In the genomic region with DNA sequence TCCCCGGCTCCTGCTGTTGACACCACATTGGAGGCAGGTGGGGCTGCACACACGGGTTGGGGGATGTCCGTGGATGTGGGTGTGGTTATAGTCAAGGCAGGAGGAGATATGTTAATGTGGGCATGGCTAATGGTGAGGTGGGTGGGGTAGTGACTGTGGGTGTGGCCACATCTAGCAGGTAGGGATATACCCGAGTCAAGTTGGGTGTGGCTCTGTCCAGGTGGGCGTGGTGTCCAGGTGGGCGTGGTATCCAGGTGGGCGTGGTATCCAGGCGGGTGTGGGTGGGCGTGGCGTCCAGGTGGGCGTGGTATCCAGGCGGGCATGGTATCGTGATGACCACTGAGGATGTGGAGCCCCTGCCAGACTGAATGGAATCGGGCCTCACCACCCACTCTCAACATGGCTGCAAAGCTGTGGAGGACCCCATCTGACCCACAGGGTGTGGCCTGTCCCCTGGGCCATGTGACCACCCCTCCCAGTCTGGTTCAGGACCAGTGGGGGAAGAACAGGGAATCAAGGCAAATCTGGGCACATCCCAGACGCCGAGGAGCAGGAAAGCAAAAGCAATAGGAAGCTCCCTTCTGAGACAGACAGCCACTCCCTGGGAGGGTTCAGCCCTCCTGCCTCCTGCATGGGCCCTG, we compare ENCODE assay signal across 15 cellular contexts. TPM values are rescaled to one million over a fixed set of nuclear protein-coding genes. Genes with fewer than 3 reads are reported as not detected.
DNase-seq lines count a peak whose midpoint lies in the region; ATAC-seq and TF ChIP-seq lines count a peak whose summit lies in the region.
"Had no signal": no experiment of that assay in that cellular context is flagged by ENCODE, and none has a peak within 500 bp of the region (broad histone marks: within the 10 kb centered on the region; RNA-seq: fewer than 3 reads in every experiment).

No MANE protein-coding gene starts in this region.

- no peaks in the 10 kb centered on the region for H3K9me3 ChIP-seq in naive thymus-derived CD4-positive, alpha-beta T cell (ENCODE audit: control insufficient read depth in 2 of 3, low read length in 3 of 3)
- no peaks in the 10 kb centered on the region for H3K9me3 ChIP-seq in adrenal gland (replicated peaks in 1 of 3)
- H3K9me3 ChIP-seq: body of pancreas, lower lobe of right lung had no signal

- no peaks in the 10 kb centered on the region for H3K27me3 ChIP-seq in naive thymus-derived CD4-positive, alpha-beta T cell (ENCODE audit: control insufficient read depth in 2 of 2, insufficient read depth in 2 of 2, low read length in 2 of 2)
- H3K27me3 ChIP-seq in adrenal gland = no peaks in the 10 kb centered on the region
- H3K27me3 ChIP-seq: body of pancreas had no signal

- H3K36me3 Mint-ChIP-seq in naive thymus-derived CD4-positive, alpha-beta T cell = peaks cover 3 to 54% (median 16%) of the 10 kb centered on the region in 5 donors

- no peak for TF ChIP-seq CTCF in adrenal gland (IDR thresholded peaks at IDR 0.05)

- no peaks in the 10 kb centered on the region for H3K4me1 ChIP-seq in naive thymus-derived CD4-positive, alpha-beta T cell (ENCODE audit: control insufficient read depth in 2 of 2, insufficient read depth in 2 of 2, low read length in 2 of 2)
- H3K4me1 ChIP-seq in adrenal gland (replicated peaks in 1 of 2) = no peaks in the 10 kb centered on the region
- H3K4me1 ChIP-seq: body of pancreas, lower lobe of right lung had no signal

- peak; percentile 15 for ATAC-seq in naive thymus-derived CD4-positive, alpha-beta T cell
- ATAC-seq: body of pancreas had no signal

- H3K27ac Mint-ChIP-seq in naive thymus-derived CD4-positive, alpha-beta T cell = no peak overlapping the region
- H3K27ac Mint-ChIP-seq: activated CD4-positive, alpha-beta memory T cell treated with anti-CD3 and anti-CD28 coated beads for 36 hours; T-helper 2 cell treated with Interferon-gamma antibody and Interleukin-4, amounts not matched to agents 5 μg/mL and 100 μg/mL, for 36 hours had no signal

- CTCF ChIA-PET in naive thymus-derived CD4-positive, alpha-beta T cell (lab: Charles Lee) = no interaction called here

- H3K4me3 ChIP-seq in naive thymus-derived CD4-positive, alpha-beta T cell (ENCODE audit: low read length) = no peak overlapping the region
- H3K4me3 ChIP-seq in adrenal gland = no peak overlapping the region
- H3K4me3 ChIP-seq: body of pancreas, lower lobe of right lung had no signal

- H3K9me3 Mint-ChIP-seq in naive thymus-derived CD4-positive, alpha-beta T cell = no peaks in the 10 kb centered on the region
- H3K9me3 Mint-ChIP-seq: activated CD4-positive, alpha-beta memory T cell treated with anti-CD3 and anti-CD28 coated beads for 36 hours; T-helper 2 cell treated with Interferon-gamma antibody and Interleukin-4, amounts not matched to agents 5 μg/mL and 100 μg/mL, for 36 hours had no signal

- no peak overlapping the region for H3K27ac ChIP-seq in naive thymus-derived CD4-positive, alpha-beta T cell (ENCODE audit: low read depth, low read length)
- no peak overlapping the region for H3K27ac ChIP-seq in adrenal gland
- H3K27ac ChIP-seq: body of pancreas, lower lobe of right lung had no signal

- peaks cover 0 to 2% (median 0%) of the 10 kb centered on the region in 7 donors for H3K4me1 Mint-ChIP-seq in naive thymus-derived CD4-positive, alpha-beta T cell

- POLR2A ChIA-PET in naive thymus-derived CD4-positive, alpha-beta T cell (lab: Charles Lee) = no interaction called here

- no peak overlapping the region for H3K4me3 Mint-ChIP-seq in naive thymus-derived CD4-positive, alpha-beta T cell
- H3K4me3 Mint-ChIP-seq: activated CD4-positive, alpha-beta memory T cell treated with anti-CD3 and anti-CD28 coated beads for 36 hours; T-helper 2 cell treated with Interferon-gamma antibody and Interleukin-4, amounts not matched to agents 5 μg/mL and 100 μg/mL, for 36 hours had no signal

- WGBS in adrenal gland, 4 donors = 65 to 100% (median 70%) methylated on average over 5 to 16 of the region's 16 CpGs

- no peak for TF ChIP-seq POLR2A in adrenal gland (IDR thresholded peaks at IDR 0.05)

- no peaks in the 10 kb centered on the region for H3K27me3 Mint-ChIP-seq in naive thymus-derived CD4-positive, alpha-beta T cell
- H3K27me3 Mint-ChIP-seq: activated CD4-positive, alpha-beta memory T cell treated with anti-CD3 and anti-CD28 coated beads for 36 hours had no signal

- DNase-seq in NCI-H82 (lab: John Stamatoyannopoulos, UW) = peak; percentile 44
- DNase-seq in NCI-H82 treated with DMSO at 0.1 percent for 48 hours (lab: John Stamatoyannopoulos, UW; ENCODE audit: unreplicated experiment) = no peak
- DNase-seq in HPDE6-E6E7 (ENCODE audit: extremely low spot score) = peak; percentile 34
- DNase-seq in SK-MEL-5 (ENCODE audit: low read depth, low spot score) = peak; percentile 52
- DNase-seq in naive thymus-derived CD4-positive, alpha-beta T cell = no peak
- DNase-seq in adrenal gland = no peak
- DNase-seq in SHP77 (lab: John Stamatoyannopoulos, UW) = no peak
- DNase-seq in ACHN = no peak
- DNase-seq: activated CD4-positive, alpha-beta memory T cell treated with anti-CD3 and anti-CD28 coated beads for 36 hours; body of pancreas; Calu3; lower lobe of right lung; MV-4-11; NCI-H2227 treated with DMSO at 0.1 percent for 48 hours had no signal

- intact Hi-C loops in naive thymus-derived CD4-positive, alpha-beta T cell (cut with micrococcal nuclease) = no loop called here
- intact Hi-C loops in adrenal gland (cut with DNase I) = no loop called here

- in situ Hi-C loops in SK-MEL-5 (cut with HindIII; ENCODE audit: low pct_unique_long_range_greater_than_20kb, low sequenced_read_pairs) (no loop called here), ACHN (cut with HindIII; ENCODE audit: low pct_ligation_motif_present, low pct_unique_long_range_greater_than_20kb, low sequenced_read_pairs) (no loop called here)

- H3K36me3 ChIP-seq in naive thymus-derived CD4-positive, alpha-beta T cell (ENCODE audit: control insufficient read depth in 2 of 3, insufficient read depth in 3 of 3, low read length in 3 of 3) = peaks cover 5 to 85% (median 13%) of the 10 kb centered on the region in 3 experiments
- H3K36me3 ChIP-seq in adrenal gland (replicated peaks in 1 of 2) = peaks cover 0 to 27% of the 10 kb centered on the region in 2 donors

RNA-seq across cellular contexts. Expression of a gene that starts 21.0 kb away (rescaled TPM):
- 12.4 and 15.5 TPM in 2 replicates for total RNA-seq in SK-MEL-5 (2014; rRNA removed; shearing (Covaris generic))
- 30.6 and 38.0 TPM in 2 replicates for polyA plus RNA-seq in SK-MEL-5 (2015; cell fraction: cytosol; rRNA removed)
- 13.2 and 17.7 TPM in 2 replicates for polyA plus RNA-seq in SK-MEL-5 (2015; cell fraction: nucleus; rRNA removed)
- total RNA-seq in naive thymus-derived CD4-positive, alpha-beta T cell = 10 to 100 TPM; 28.7 to 56.2 (median 39.4) TPM
- 10 to 100 TPM; 10.5 to 31.4 TPM for polyA plus RNA-seq in naive thymus-derived CD4-positive, alpha-beta T cell
- 10 to 100 TPM; 24.9 to 50.6 (median 32.8) TPM for total RNA-seq in adrenal gland
- 10 to 100 TPM in 2 of 3 donors, 1 to 10 TPM in 1; 9.3 to 15.7 (median 14.6) TPM for polyA plus RNA-seq in adrenal gland

RNA-seq across cellular contexts. Expression of a gene that starts 44.5 kb away (rescaled TPM):
- 45.0 and 49.8 TPM in 2 replicates for total RNA-seq in SK-MEL-5 (2014; rRNA removed; shearing (Covaris generic))
- polyA plus RNA-seq in SK-MEL-5 (2015; cell fraction: cytosol; rRNA removed) = 213 and 214 TPM in 2 replicates
- polyA plus RNA-seq in SK-MEL-5 (2015; cell fraction: nucleus; rRNA removed) = 39.0 and 43.5 TPM in 2 replicates
- total RNA-seq in naive thymus-derived CD4-positive, alpha-beta T cell = 100 to 1,000 TPM; 120 to 187 (median 139) TPM
- polyA plus RNA-seq in naive thymus-derived CD4-positive, alpha-beta T cell = 100 to 1,000 TPM; 180 to 199 TPM
- total RNA-seq in adrenal gland = 100 to 1,000 TPM; 287 to 501 (median 363) TPM
- 100 to 1,000 TPM; 191 to 618 (median 218) TPM for polyA plus RNA-seq in adrenal gland

Comparison
In these comparisons a context has a peak if more than half of its experiments do, and no peak if none do; other contexts are left out.
1. DNase-seq: peak in NCI-H82 (single experiment), HPDE6-E6E7 (single experiment) and SK-MEL-5 (single experiment); none in NCI-H82 treated with DMSO at 0.1 percent for 48 hours (single experiment), naive thymus-derived CD4-positive, alpha-beta T cell (0 of 9), adrenal gland (0 of 7), SHP77 (0 of 2) and ACHN (single experiment).